In the genomic region with DNA sequence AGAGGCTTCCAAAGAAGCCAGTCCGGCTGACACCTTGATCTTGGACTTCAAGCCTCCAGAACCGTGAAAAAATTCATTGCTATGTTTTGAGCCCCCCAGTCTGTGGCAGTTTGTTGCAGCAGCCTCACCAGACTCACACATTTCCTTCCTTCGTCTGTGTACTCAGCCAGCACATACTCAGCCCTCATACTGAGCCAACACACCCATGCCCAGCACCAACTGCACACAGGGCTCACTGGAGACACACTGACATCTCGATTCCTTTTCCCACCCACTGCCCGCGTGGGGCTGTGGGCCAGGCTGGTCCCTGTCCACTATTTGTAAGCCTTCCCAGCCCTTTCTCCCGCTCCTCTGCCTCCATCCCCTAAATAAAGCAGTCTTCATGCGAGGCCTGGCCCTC, we compare ENCODE assay signal across 2 cellular contexts.
TF ChIP-seq lines count a peak whose summit lies in the region.

No MANE protein-coding gene starts in this region.

TF ChIP-seq in GM12891, 5 proteins besides CTCF, POLR2A, EP300 and RAD21:
- TF ChIP-seq PAX5 (IDR thresholded peaks at IDR 0.05; ENCODE audit: insufficient read depth, low read length, severe bottlenecking) (no peak), SPI1 (IDR thresholded peaks at IDR 0.05; ENCODE audit: low read depth, low read length) (no peak), POLR2AphosphoS5 (IDR thresholded peaks at IDR 0.05; ENCODE audit: low read depth, low read length) (no peak), POU2F2 (IDR thresholded peaks at IDR 0.05; ENCODE audit: low read depth, low read length) (no peak), TAF1 (IDR thresholded peaks at IDR 0.05; ENCODE audit: low read depth, low read length) (no peak)

TF ChIP-seq in GM23338, 12 proteins besides CTCF, POLR2A, EP300 and RAD21:
- TF ChIP-seq, protein P1, sequence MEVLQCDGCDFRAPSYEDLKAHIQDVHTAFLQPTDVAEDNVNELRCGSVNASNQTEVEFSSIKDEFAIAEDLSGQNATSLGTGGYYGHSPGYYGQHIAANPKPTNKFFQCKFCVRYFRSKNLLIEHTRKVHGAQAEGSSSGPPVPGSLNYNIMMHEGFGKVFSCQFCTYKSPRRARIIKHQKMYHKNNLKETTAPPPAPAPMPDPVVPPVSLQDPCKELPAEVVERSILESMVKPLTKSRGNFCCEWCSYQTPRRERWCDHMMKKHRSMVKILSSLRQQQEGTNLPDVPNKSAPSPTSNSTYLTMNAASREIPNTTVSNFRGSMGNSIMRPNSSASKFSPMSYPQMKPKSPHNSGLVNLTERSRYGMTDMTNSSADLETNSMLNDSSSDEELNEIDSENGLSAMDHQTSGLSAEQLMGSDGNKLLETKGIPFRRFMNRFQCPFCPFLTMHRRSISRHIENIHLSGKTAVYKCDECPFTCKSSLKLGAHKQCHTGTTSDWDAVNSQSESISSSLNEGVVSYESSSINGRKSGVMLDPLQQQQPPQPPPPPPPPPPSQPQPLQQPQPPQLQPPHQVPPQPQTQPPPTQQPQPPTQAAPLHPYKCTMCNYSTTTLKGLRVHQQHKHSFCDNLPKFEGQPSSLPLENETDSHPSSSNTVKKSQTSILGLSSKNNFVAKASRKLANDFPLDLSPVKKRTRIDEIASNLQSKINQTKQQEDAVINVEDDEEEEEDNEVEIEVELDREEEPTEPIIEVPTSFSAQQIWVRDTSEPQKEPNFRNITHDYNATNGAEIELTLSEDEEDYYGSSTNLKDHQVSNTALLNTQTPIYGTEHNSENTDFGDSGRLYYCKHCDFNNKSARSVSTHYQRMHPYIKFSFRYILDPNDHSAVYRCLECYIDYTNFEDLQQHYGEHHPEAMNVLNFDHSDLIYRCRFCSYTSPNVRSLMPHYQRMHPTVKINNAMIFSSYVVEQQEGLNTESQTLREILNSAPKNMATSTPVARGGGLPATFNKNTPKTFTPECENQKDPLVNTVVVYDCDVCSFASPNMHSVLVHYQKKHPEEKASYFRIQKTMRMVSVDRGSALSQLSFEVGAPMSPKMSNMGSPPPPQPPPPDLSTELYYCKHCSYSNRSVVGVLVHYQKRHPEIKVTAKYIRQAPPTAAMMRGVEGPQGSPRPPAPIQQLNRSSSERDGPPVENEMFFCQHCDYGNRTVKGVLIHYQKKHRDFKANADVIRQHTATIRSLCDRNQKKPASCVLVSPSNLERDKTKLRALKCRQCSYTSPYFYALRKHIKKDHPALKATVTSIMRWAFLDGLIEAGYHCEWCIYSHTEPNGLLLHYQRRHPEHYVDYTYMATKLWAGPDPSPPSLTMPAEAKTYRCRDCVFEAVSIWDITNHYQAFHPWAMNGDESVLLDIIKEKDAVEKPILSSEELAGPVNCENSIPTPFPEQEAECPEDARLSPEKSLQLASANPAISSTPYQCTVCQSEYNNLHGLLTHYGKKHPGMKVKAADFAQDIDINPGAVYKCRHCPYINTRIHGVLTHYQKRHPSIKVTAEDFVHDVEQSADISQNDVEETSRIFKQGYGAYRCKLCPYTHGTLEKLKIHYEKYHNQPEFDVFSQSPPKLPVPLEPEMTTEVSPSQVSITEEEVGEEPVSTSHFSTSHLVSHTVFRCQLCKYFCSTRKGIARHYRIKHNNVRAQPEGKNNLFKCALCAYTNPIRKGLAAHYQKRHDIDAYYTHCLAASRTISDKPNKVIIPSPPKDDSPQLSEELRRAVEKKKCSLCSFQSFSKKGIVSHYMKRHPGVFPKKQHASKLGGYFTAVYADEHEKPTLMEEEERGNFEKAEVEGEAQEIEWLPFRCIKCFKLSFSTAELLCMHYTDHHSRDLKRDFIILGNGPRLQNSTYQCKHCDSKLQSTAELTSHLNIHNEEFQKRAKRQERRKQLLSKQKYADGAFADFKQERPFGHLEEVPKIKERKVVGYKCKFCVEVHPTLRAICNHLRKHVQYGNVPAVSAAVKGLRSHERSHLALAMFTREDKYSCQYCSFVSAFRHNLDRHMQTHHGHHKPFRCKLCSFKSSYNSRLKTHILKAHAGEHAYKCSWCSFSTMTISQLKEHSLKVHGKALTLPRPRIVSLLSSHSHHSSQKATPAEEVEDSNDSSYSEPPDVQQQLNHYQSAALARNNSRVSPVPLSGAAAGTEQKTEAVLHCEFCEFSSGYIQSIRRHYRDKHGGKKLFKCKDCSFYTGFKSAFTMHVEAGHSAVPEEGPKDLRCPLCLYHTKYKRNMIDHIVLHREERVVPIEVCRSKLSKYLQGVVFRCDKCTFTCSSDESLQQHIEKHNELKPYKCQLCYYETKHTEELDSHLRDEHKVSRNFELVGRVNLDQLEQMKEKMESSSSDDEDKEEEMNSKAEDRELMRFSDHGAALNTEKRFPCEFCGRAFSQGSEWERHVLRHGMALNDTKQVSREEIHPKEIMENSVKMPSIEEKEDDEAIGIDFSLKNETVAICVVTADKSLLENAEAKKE (CRISPR knock-in tag; IDR thresholded peaks at IDR 0.05): no peak
- TF ChIP-seq, protein P2, sequence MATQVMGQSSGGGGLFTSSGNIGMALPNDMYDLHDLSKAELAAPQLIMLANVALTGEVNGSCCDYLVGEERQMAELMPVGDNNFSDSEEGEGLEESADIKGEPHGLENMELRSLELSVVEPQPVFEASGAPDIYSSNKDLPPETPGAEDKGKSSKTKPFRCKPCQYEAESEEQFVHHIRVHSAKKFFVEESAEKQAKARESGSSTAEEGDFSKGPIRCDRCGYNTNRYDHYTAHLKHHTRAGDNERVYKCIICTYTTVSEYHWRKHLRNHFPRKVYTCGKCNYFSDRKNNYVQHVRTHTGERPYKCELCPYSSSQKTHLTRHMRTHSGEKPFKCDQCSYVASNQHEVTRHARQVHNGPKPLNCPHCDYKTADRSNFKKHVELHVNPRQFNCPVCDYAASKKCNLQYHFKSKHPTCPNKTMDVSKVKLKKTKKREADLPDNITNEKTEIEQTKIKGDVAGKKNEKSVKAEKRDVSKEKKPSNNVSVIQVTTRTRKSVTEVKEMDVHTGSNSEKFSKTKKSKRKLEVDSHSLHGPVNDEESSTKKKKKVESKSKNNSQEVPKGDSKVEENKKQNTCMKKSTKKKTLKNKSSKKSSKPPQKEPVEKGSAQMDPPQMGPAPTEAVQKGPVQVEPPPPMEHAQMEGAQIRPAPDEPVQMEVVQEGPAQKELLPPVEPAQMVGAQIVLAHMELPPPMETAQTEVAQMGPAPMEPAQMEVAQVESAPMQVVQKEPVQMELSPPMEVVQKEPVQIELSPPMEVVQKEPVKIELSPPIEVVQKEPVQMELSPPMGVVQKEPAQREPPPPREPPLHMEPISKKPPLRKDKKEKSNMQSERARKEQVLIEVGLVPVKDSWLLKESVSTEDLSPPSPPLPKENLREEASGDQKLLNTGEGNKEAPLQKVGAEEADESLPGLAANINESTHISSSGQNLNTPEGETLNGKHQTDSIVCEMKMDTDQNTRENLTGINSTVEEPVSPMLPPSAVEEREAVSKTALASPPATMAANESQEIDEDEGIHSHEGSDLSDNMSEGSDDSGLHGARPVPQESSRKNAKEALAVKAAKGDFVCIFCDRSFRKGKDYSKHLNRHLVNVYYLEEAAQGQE (IDR thresholded peaks at IDR 0.05; ENCODE audit: unreplicated experiment): no peak
- TF ChIP-seq, protein P3, sequence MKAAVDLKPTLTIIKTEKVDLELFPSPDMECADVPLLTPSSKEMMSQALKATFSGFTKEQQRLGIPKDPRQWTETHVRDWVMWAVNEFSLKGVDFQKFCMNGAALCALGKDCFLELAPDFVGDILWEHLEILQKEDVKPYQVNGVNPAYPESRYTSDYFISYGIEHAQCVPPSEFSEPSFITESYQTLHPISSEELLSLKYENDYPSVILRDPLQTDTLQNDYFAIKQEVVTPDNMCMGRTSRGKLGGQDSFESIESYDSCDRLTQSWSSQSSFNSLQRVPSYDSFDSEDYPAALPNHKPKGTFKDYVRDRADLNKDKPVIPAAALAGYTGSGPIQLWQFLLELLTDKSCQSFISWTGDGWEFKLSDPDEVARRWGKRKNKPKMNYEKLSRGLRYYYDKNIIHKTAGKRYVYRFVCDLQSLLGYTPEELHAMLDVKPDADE (IDR thresholded peaks at IDR 0.05): no peak
- TF ChIP-seq CREB1 (CRISPR knock-in tag; IDR thresholded peaks at IDR 0.05; ENCODE audit: low read depth) (no peak), EZH2phosphoT487 (IDR thresholded peaks at IDR 0.05; ENCODE audit: unreplicated experiment) (no peak), STAT1 (IDR thresholded peaks at IDR 0.05; ENCODE audit: unreplicated experiment) (no peak), NANOG (IDR thresholded peaks at IDR 0.05; ENCODE audit: borderline replicate concordance) (no peak), JUNB (IDR thresholded peaks at IDR 0.05; ENCODE audit: unreplicated experiment) (no peak), EZH2 (IDR thresholded peaks at IDR 0.05; ENCODE audit: low read depth, unreplicated experiment) (no peak), POLR2AphosphoS5 (IDR thresholded peaks at IDR 0.05; ENCODE audit: low read depth) (no peak), ZNF331 (CRISPR knock-in tag; IDR thresholded peaks at IDR 0.05; ENCODE audit: low read depth) (no peak), ZNF114 (CRISPR knock-in tag; IDR thresholded peaks at IDR 0.05) (no peak)
